In the genomic region with DNA sequence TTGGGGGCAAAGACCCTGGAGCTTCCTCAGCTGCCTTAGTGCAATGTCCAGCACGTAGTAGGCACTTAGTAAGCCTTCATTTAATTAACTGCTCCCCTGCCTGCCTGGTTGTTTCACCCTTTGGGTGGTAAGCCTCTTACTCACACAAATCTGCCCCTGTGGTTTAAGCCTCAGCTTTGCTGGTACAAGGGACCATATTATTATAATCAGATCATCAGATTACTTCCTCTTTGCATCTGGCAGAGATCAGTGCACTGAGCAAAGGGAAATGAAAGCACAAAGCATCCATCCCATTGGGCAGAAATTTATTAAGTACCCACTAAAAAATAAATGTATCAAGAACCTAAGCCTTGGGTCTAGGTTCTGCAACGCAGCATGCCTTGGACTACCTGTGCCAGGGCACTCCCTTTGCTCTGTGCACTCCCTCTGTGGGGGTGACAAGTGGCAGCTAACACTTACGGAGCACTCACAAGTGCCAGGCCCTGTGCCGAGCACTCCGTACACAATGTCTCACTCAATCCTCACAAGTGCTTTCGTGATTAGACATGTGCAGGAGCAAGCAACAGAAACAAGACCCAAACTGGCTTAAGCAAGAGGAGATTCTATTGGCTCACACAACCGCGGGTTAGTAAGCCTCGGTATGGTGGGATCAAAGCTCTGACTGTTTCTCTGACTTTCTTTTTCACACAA, we compare ENCODE assay signal across 11 cellular contexts. TPM values are rescaled to one million over a fixed set of nuclear protein-coding genes. Genes with fewer than 3 reads are reported as not detected.
A peak's percentile ranks its signal among the peaks of the same experiment; 100 is the strongest.
DNase-seq lines count a peak whose midpoint lies in the region; ATAC-seq and TF ChIP-seq lines count a peak whose summit lies in the region.
"Had no signal": no experiment of that assay in that cellular context is flagged by ENCODE, and none has a peak within 500 bp of the region (broad histone marks: within the 10 kb centered on the region; RNA-seq: fewer than 3 reads in every experiment).

No MANE protein-coding gene starts in this region.

- no peak for TF ChIP-seq EP300 in gastroesophageal sphincter (IDR thresholded peaks at IDR 0.05)

- H3K4me3 Mint-ChIP-seq in glutamatergic neuron (ENCODE audit: unreplicated experiment): no peak overlapping the region
- H3K4me3 Mint-ChIP-seq: CD4-positive, CD25-positive, alpha-beta regulatory T cell had no signal

- H3K4me1 Mint-ChIP-seq in glutamatergic neuron (ENCODE audit: low read depth, unreplicated experiment): no peaks in the 10 kb centered on the region
- H3K4me1 Mint-ChIP-seq: CD4-positive, CD25-positive, alpha-beta regulatory T cell had no signal

- no peaks in the 10 kb centered on the region for H3K9me3 Mint-ChIP-seq in glutamatergic neuron (ENCODE audit: unreplicated experiment)
- H3K9me3 Mint-ChIP-seq: CD4-positive, CD25-positive, alpha-beta regulatory T cell had no signal

- H3K27me3 Mint-ChIP-seq in glutamatergic neuron (ENCODE audit: unreplicated experiment): peaks cover 2% of the 10 kb centered on the region

- peak overlapping the region; percentile 48 for H3K4me2 ChIP-seq in skeletal muscle satellite cell (ENCODE audit: low read length)

- no peak overlapping the region for H3K4me3 ChIP-seq in skeletal muscle satellite cell (ENCODE audit: low read length)
- H3K4me3 ChIP-seq in gastroesophageal sphincter: no peak overlapping the region

- peak overlapping the region; percentile 28 for H3K27ac Mint-ChIP-seq in glutamatergic neuron (ENCODE audit: unreplicated experiment)
- H3K27ac Mint-ChIP-seq: CD4-positive, CD25-positive, alpha-beta regulatory T cell had no signal

- no peaks in the 10 kb centered on the region for H3K36me3 Mint-ChIP-seq in glutamatergic neuron (ENCODE audit: unreplicated experiment)
- H3K36me3 Mint-ChIP-seq: CD4-positive, CD25-positive, alpha-beta regulatory T cell had no signal

- no peak overlapping the region for H3K9ac ChIP-seq in skeletal muscle satellite cell (ENCODE audit: low read depth, low read length)

- 76 to 79% methylated on average over 4 to 9 of the region's 9 CpGs for WGBS in gastroesophageal sphincter (ENCODE audit: low coverage in 1 of 2), 2 donors

- TF ChIP-seq POLR2A in gastroesophageal sphincter (IDR thresholded peaks at IDR 0.05): no peak

- ATAC-seq in gastroesophageal sphincter: no peak

- peak in 2 of 3 experiments; percentile 30 to 52 for DNase-seq in NCI-H1417 (lab: John Stamatoyannopoulos, UW)
- no peak for DNase-seq in NCI-H1417 treated with DMSO at 0.1 percent for 48 hours (lab: John Stamatoyannopoulos, UW)
- DNase-seq in NCI-H524 treated with DMSO at 0.1 percent for 48 hours (lab: John Stamatoyannopoulos, UW): peak; percentile 45
- DNase-seq in glutamatergic neuron: no peak
- no peak for DNase-seq in hepatic stellate cell (ENCODE audit: low spot score)
- DNase-seq in activated CD4-positive, alpha-beta T cell treated with anti-CD3 and anti-CD28 coated beads for 48 hours: no peak
- DNase-seq: CD4-positive, CD25-positive, alpha-beta regulatory T cell; NCI-H2081 treated with DMSO at 0.1 percent for 48 hours had no signal

- no peak overlapping the region for H3K27ac ChIP-seq in gastroesophageal sphincter
- H3K27ac ChIP-seq: 22Rv1 had no signal

- H3K27me3 ChIP-seq in skeletal muscle satellite cell (ENCODE audit: control insufficient read depth, insufficient read depth, low read length) (peaks cover 7% of the 10 kb centered on the region), gastroesophageal sphincter (peaks cover 3% of the 10 kb centered on the region)

- H3K9me3 ChIP-seq in skeletal muscle satellite cell (replicated peaks; ENCODE audit: low read length): no peaks in the 10 kb centered on the region
- no peaks in the 10 kb centered on the region for H3K9me3 ChIP-seq in gastroesophageal sphincter

- TF ChIP-seq CTCF in glutamatergic neuron (IDR thresholded peaks at IDR 0.05; ENCODE audit: partially characterized antibody, unreplicated experiment): no peak
- TF ChIP-seq CTCF in gastroesophageal sphincter (IDR thresholded peaks at IDR 0.05): no peak

- H3K4me1 ChIP-seq in skeletal muscle satellite cell (ENCODE audit: control insufficient read depth, insufficient read depth, low read length) (peaks cover 4% of the 10 kb centered on the region), gastroesophageal sphincter (no peaks in the 10 kb centered on the region)

- H3K36me3 ChIP-seq in skeletal muscle satellite cell (ENCODE audit: insufficient read depth, low read length): no peaks in the 10 kb centered on the region
- H3K36me3 ChIP-seq in gastroesophageal sphincter: no peaks in the 10 kb centered on the region

RNA-seq across cellular contexts. Expression of a gene that starts 34.9 kb away (rescaled TPM):
- total RNA-seq in glutamatergic neuron (ENCODE audit: unreplicated experiment) (9.6 TPM), gastroesophageal sphincter (1 to 10 TPM; 1.5 to 5.6 (median 3.4) TPM)
- 2.4 and 3.3 TPM in 2 replicates for total RNA-seq in skeletal muscle satellite cell (2012; rRNA removed)

Comparison
In these comparisons a context has a peak if more than half of its experiments do, and no peak if none do; other contexts are left out.
1. DNase-seq: peak in NCI-H1417 (2 of 3) and NCI-H524 treated with DMSO at 0.1 percent for 48 hours (single experiment); none in NCI-H1417 treated with DMSO at 0.1 percent for 48 hours (single experiment), glutamatergic neuron (single experiment), hepatic stellate cell (single experiment) and activated CD4-positive, alpha-beta T cell treated with anti-CD3 and anti-CD28 coated beads for 48 hours (single experiment).